ENCODE assay signal across 9 cellular contexts in genomic region chr11:8032576-8033311, GRCh38. TPM values are rescaled to one million over a fixed set of nuclear protein-coding genes. Genes with fewer than 3 reads are reported as not detected.
DNase-seq lines count a peak whose midpoint lies in the region; ATAC-seq, FAIRE-seq and TF ChIP-seq lines count a peak whose summit lies in the region.
"Had no signal": no experiment of that assay in that cellular context is flagged by ENCODE, and none has a peak within 500 bp of the region (broad histone marks: within the 10 kb centered on the region; RNA-seq: fewer than 3 reads in every experiment).

No MANE protein-coding gene starts in this region.

- 40% methylated on average over 21 of the region's 22 CpGs; no CpG with 5 or more reads in 1 of the 2 experiments for WGBS in H1 (ENCODE audit: extremely low coverage in 1 of 2, insufficient coverage in 1 of 2, insufficient read length in 1 of 2, insufficient replicate concordance in 2 of 2, low coverage in 1 of 2, low lambda C conversion rate in 2 of 2, missing lambda C conversion rate in 1 of 2), 2 experiments

- CTCF ChIA-PET in H1 (lab: Charles Lee; ENCODE audit: partially characterized antibody): interaction anchor here (0.6 to 31.7 kb wide), 29 partner anchors 9 to 532 kb away, joined by 3 to 1283 read pairs (median 5); partner anchors contain the start of gene TUB

- H3K14ac ChIP-seq in H1 (ENCODE audit: insufficient read length): no peak overlapping the region

- H4K91ac ChIP-seq in H1 (replicated peaks; ENCODE audit: insufficient read length, low read length): no peak overlapping the region

- H2BK120ac ChIP-seq in H1 (replicated peaks; ENCODE audit: low read depth, low read length): no peak overlapping the region

- H3K4me3 ChIP-seq in DOHH2 (ENCODE audit: low read length) (no peak overlapping the region), KMS-11 (IDR thresholded peaks at IDR 0.05; ENCODE audit: insufficient read depth, low read depth, low read length) (no peak overlapping the region), H1 (ENCODE audit: extremely low read depth in 1 of 4, insufficient read depth in 2 of 4, low read depth in 3 of 4, low read length in 4 of 4) (peak overlapping the region in 1 of 4 experiments; percentile 29; a peak in 1 of 8 replicates), foreskin fibroblast (ENCODE audit: low read depth in 1 of 2, low read length in 2 of 2) (peak overlapping the region in 1 of 2 donors; percentile 4)

- TF ChIP-seq CTCF in DOHH2 (IDR thresholded peaks at IDR 0.05; ENCODE audit: low read depth, low read length, poor library complexity, severe bottlenecking) (peak; percentile 87), KMS-11 (conservative IDR thresholded peaks at IDR 0.05; ENCODE audit: low read depth, low read length) (no peak), H1 (IDR thresholded peaks at IDR 0.05; ENCODE audit: control extremely low read depth in 1 of 3, insufficient read depth in 1 of 3, low read depth in 1 of 3, low read length in 3 of 3) (no peak), osteocyte (IDR thresholded peaks at IDR 0.05) (no peak), foreskin fibroblast (IDR thresholded peaks at IDR 0.05; ENCODE audit: low read depth, low read length) (no peak)

- peaks cover 11% of the 10 kb centered on the region for H3K4me1 Mint-ChIP-seq in osteocyte (ENCODE audit: unreplicated experiment)

- H3K9me2 ChIP-seq in DOHH2 (replicated peaks; ENCODE audit: control insufficient read depth, low read length): no peaks in the 10 kb centered on the region

- H2BK12ac ChIP-seq in H1 (ENCODE audit: low read depth, low read length): no peak overlapping the region

- H3K23me2 ChIP-seq in H1 (ENCODE audit: low read depth, low read length): no peaks in the 10 kb centered on the region

- H3K79me2 ChIP-seq in DOHH2 (ENCODE audit: control insufficient read depth, low read length) (no peaks in the 10 kb centered on the region), KMS-11 (ENCODE audit: insufficient read depth, low read depth) (no peaks in the 10 kb centered on the region), H1 (ENCODE audit: control insufficient read depth in 1 of 2, insufficient read depth in 2 of 2, low read length in 2 of 2) (no peaks in the 10 kb centered on the region)

- no peak for TF ChIP-seq EP300 in H1 (IDR thresholded peaks at IDR 0.05; ENCODE audit: borderline replicate concordance in 1 of 2, low read depth in 2 of 2, low read length in 2 of 2)

- no peak for FAIRE-seq in H1 (lab: Jason Lieb, UNC)

- no peaks in the 10 kb centered on the region for H3K79me1 ChIP-seq in H1 (ENCODE audit: low read depth, low read length)

- POLR2A ChIA-PET in H1 (lab: Charles Lee; ENCODE audit: partially characterized antibody): interaction anchor here (0.7 to 2.0 kb wide), 7 partner anchors 10 to 63 kb away, joined by 3 to 8 read pairs (median 5); no protein-coding TSS in a partner anchor

- peak overlapping the region; percentile 30 for H3K4me3 Mint-ChIP-seq in osteocyte (ENCODE audit: unreplicated experiment)

- no peak for TF ChIP-seq RAD21 in H1 (IDR thresholded peaks at IDR 0.05 in 1 of 2, conservative IDR thresholded peaks at IDR 0.05 in 1 of 2; ENCODE audit: low read depth in 2 of 2, low read length in 2 of 2)

- H4K8ac ChIP-seq in H1 (ENCODE audit: extremely low read depth, insufficient read depth, low read length): peak overlapping the region; percentile 76; the same call in 1 of the 2 replicates

- H3K36me3 ChIP-seq in DOHH2 (ENCODE audit: control insufficient read depth, low read length) (no peaks in the 10 kb centered on the region), KMS-11 (ENCODE audit: insufficient read depth) (no peaks in the 10 kb centered on the region), H1 (ENCODE audit: control insufficient read depth in 2 of 4, insufficient read depth in 4 of 4, low read length in 3 of 4) (no peaks in the 10 kb centered on the region)

- H3K27me3 Mint-ChIP-seq in osteocyte (ENCODE audit: unreplicated experiment): peaks cover 39% of the 10 kb centered on the region

- H3K27ac ChIP-seq in DOHH2 (ENCODE audit: low read depth, low read length) (no peak overlapping the region), KMS-11 (no peak overlapping the region), H1 (ENCODE audit: low read depth, low read length) (no peak overlapping the region)

- no peaks in the 10 kb centered on the region for H3K9me3 Mint-ChIP-seq in osteocyte (ENCODE audit: unreplicated experiment)
- H3K9me3 Mint-ChIP-seq: immature natural killer cell had no signal

- ATAC-seq in GM18519 (IDR thresholded peaks at IDR 0.05; ENCODE audit: low FRiP score, unreplicated experiment): no peak

- H3K27me3 ChIP-seq in DOHH2 (ENCODE audit: control insufficient read depth, low read length) (peaks cover 14% of the 10 kb centered on the region), KMS-11 (ENCODE audit: insufficient read depth, low read depth) (no peaks in the 10 kb centered on the region), H1 (replicated peaks in 1 of 4; ENCODE audit: control insufficient read depth in 3 of 4, extremely low read depth in 1 of 4, insufficient read depth in 3 of 4, low read length in 3 of 4) (peaks cover 0 to 14% (median 6%) of the 10 kb centered on the region in 4 experiments; a peak in 5 of 7 replicates)

- H3K4me1 ChIP-seq in DOHH2 (ENCODE audit: control insufficient read depth, low read length): no peaks in the 10 kb centered on the region
- H3K4me1 ChIP-seq in KMS-11 (ENCODE audit: low read depth, poor library complexity, severe bottlenecking): peaks cover 5% of the 10 kb centered on the region
- peaks cover 0 to 13% (median 4%) of the 10 kb centered on the region in 4 experiments; a peak in 5 of 7 replicates for H3K4me1 ChIP-seq in H1 (replicated peaks in 1 of 4; ENCODE audit: control insufficient read depth in 3 of 4, insufficient read depth in 4 of 4, low read length in 3 of 4)

- no peak overlapping the region for H3K9ac ChIP-seq in KMS-11
- H3K9ac ChIP-seq in H1 (replicated peaks in 1 of 4; ENCODE audit: extremely low read depth in 1 of 4, low read depth in 3 of 4, low read length in 3 of 4): no peak overlapping the region

- TF ChIP-seq POLR2A in H1 (IDR thresholded peaks at IDR 0.05; ENCODE audit: control extremely low read depth in 1 of 2, low read depth in 2 of 2, low read length in 2 of 2): no peak

- no peak overlapping the region for H2BK20ac ChIP-seq in H1 (ENCODE audit: low read length)

- no peak overlapping the region for H3K23ac ChIP-seq in H1 (ENCODE audit: insufficient read length)

- H3K36me3 Mint-ChIP-seq in osteocyte (ENCODE audit: unreplicated experiment): no peaks in the 10 kb centered on the region
- H3K36me3 Mint-ChIP-seq: immature natural killer cell had no signal

- no peaks in the 10 kb centered on the region for H4K20me1 ChIP-seq in DOHH2 (ENCODE audit: control insufficient read depth, insufficient read depth, low read depth, low read length)
- no peaks in the 10 kb centered on the region for H4K20me1 ChIP-seq in KMS-11 (ENCODE audit: insufficient read depth)
- H4K20me1 ChIP-seq in H1 (replicated peaks in 1 of 2; ENCODE audit: control insufficient read depth in 1 of 2, insufficient read depth in 2 of 2, low read length in 2 of 2): no peaks in the 10 kb centered on the region

- no peak overlapping the region for H3K27ac Mint-ChIP-seq in osteocyte (ENCODE audit: unreplicated experiment)

- no peak overlapping the region for H4K5ac ChIP-seq in H1 (ENCODE audit: insufficient read length, low read depth, low read length)

- no peak overlapping the region for H2BK5ac ChIP-seq in H1 (ENCODE audit: low read depth, low read length)

- H3K9me3 ChIP-seq in DOHH2 (ENCODE audit: control insufficient read depth, insufficient read depth, low read length): no peaks in the 10 kb centered on the region
- H3K9me3 ChIP-seq in H1 (ENCODE audit: insufficient read depth in 2 of 2, low read depth in 1 of 2, low read length in 1 of 2): no peaks in the 10 kb centered on the region

- no peak overlapping the region for H3K18ac ChIP-seq in H1 (ENCODE audit: extremely low read depth, low read length)

- no peaks in the 10 kb centered on the region for H3F3A ChIP-seq in DOHH2 (ENCODE audit: control insufficient read depth, insufficient read depth)

- no peak overlapping the region for H2BK15ac ChIP-seq in H1 (ENCODE audit: low read length)

- H3K4ac ChIP-seq in H1 (replicated peaks; ENCODE audit: insufficient read length, low read depth, low read length): no peak overlapping the region

- no peak overlapping the region for H3K56ac ChIP-seq in H1 (replicated peaks; ENCODE audit: insufficient read length, low read depth, low read length)

- no peak for DNase-seq in H1 (ENCODE audit: low read depth in 1 of 2, low spot score in 2 of 2)
- no peak for DNase-seq in osteocyte (ENCODE audit: extremely low spot score, unreplicated experiment)
- DNase-seq in DMS114 treated with DMSO at 0.1 percent for 48 hours (lab: John Stamatoyannopoulos, UW; ENCODE audit: unreplicated experiment): no peak
- DNase-seq in foreskin fibroblast: no peak
- DNase-seq: SIG-M5 had no signal

- H2AFZ ChIP-seq in KMS-11 (ENCODE audit: low read depth) (peak overlapping the region; percentile 50), H1 (ENCODE audit: low read length) (no peak overlapping the region)

- H2AK5ac ChIP-seq in H1 (ENCODE audit: low read depth, low read length): no peak overlapping the region

- no peak overlapping the region for H3K4me2 ChIP-seq in DOHH2 (ENCODE audit: low read length)
- peak overlapping the region; percentile 57; the same call in 1 of the 2 replicates for H3K4me2 ChIP-seq in KMS-11
- H3K4me2 ChIP-seq in H1 (ENCODE audit: insufficient read depth in 1 of 2, low read depth in 2 of 2, low read length in 2 of 2): peak overlapping the region; percentile 4 to 60; a peak in 3 of 4 replicates

RNA-seq across cellular contexts. Expression of gene EIF3F, which starts 45.6 kb away (rescaled TPM):
- 385 and 388 TPM in 2 replicates for total RNA-seq in H1 (2021; fragmentation: NEBNext Ultra II Directional; extraction: Animal tissue kit (Norgen Biotek cat#: 25700))
- 222 and 469 TPM in 2 replicates for polyA plus RNA-seq in H1 (2011; rRNA removed)
- 352 TPM for polyA plus RNA-seq in H1 (2011; cell fraction: cytosol; rRNA removed)
- polyA plus RNA-seq in H1 (2011; cell fraction: nucleus; rRNA removed): 349 TPM
- 353 to 461 TPM (median 430 TPM) in 4 replicates for polyA plus RNA-seq in H1 (2012, experiment 1 of 2)
- 373 TPM for polyA plus RNA-seq in H1 (2012, experiment 2 of 2)
- polyA plus RNA-seq in H1 (2013, experiment 1 of 2): 479 TPM
- 464 TPM for polyA plus RNA-seq in H1 (2013, experiment 2 of 2)
- 220 and 221 TPM in 2 replicates for polyA minus RNA-seq in H1 (2011; rRNA and poly(A)+ RNA removed)
- polyA minus RNA-seq in H1 (2011; cell fraction: cytosol; rRNA and poly(A)+ RNA removed): 184 TPM
- 187 TPM for polyA minus RNA-seq in H1 (2011; cell fraction: nucleus; rRNA and poly(A)+ RNA removed)
- total RNA-seq in osteocyte: 327 and 333 TPM in 2 replicates

RNA-seq across cellular contexts. Expression of gene TUB, which starts 48.3 kb away (rescaled TPM):
- total RNA-seq in H1 (2021; fragmentation: NEBNext Ultra II Directional; extraction: Animal tissue kit (Norgen Biotek cat#: 25700)): 29.9 and 31.3 TPM in 2 replicates
- 14.8 and 15.3 TPM in 2 replicates for polyA plus RNA-seq in H1 (2011; rRNA removed)
- 19.8 TPM for polyA plus RNA-seq in H1 (2011; cell fraction: cytosol; rRNA removed)
- 34.3 TPM for polyA plus RNA-seq in H1 (2011; cell fraction: nucleus; rRNA removed)
- 16.3 to 20.5 TPM (median 20.1 TPM) in 4 replicates for polyA plus RNA-seq in H1 (2012, experiment 1 of 2)
- 5.1 TPM for polyA plus RNA-seq in H1 (2012, experiment 2 of 2)
- 12.3 TPM for polyA plus RNA-seq in H1 (2013, experiment 1 of 2)
- 11.4 TPM for polyA plus RNA-seq in H1 (2013, experiment 2 of 2)
- polyA minus RNA-seq in H1 (2011; rRNA and poly(A)+ RNA removed): 29.7 and 37.5 TPM in 2 replicates
- 26.1 TPM for polyA minus RNA-seq in H1 (2011; cell fraction: cytosol; rRNA and poly(A)+ RNA removed)
- 16.7 TPM for polyA minus RNA-seq in H1 (2011; cell fraction: nucleus; rRNA and poly(A)+ RNA removed)
- total RNA-seq in osteocyte: 7.8 and 8.7 TPM in 2 replicates
- polyA plus RNA-seq: immature natural killer cell had no signal
